9 cellular contexts compared by ENCODE assay signal in genomic region chr10:93437000-93437945, GRCh38. TPM values are rescaled to one million over a fixed set of nuclear protein-coding genes. Genes with fewer than 3 reads are reported as not detected.
A peak's percentile ranks its signal among the peaks of the same experiment; 100 is the strongest.
DNase-seq lines count a peak whose midpoint lies in the region; ATAC-seq, FAIRE-seq and TF ChIP-seq lines count a peak whose summit lies in the region.
"Had no signal": no experiment of that assay in that cellular context is flagged by ENCODE, and none has a peak within 500 bp of the region (broad histone marks: within the 10 kb centered on the region; RNA-seq: fewer than 3 reads in every experiment).

No MANE protein-coding gene starts in this region.

- ATAC-seq in natural killer cell treated with Interleukin-12 subunit alpha and Interleukin-12 subunit beta and Interleukin-15 and Interleukin-18, amount 100 ng/mL, for 72 hours: peak; percentile 33 to 44
- ATAC-seq in natural killer cell (no peak), GM19455 (IDR thresholded peaks at IDR 0.05; ENCODE audit: unreplicated experiment) (no peak), HG02571 (IDR thresholded peaks at IDR 0.05; ENCODE audit: unreplicated experiment) (no peak)

- no peaks in the 10 kb centered on the region for H3K4me1 Mint-ChIP-seq in natural killer cell treated with Interleukin-12 subunit alpha and Interleukin-12 subunit beta and Interleukin-15 and Interleukin-18, amount 100 ng/mL, for 72 hours (ENCODE audit: low read depth in 2 of 2)
- no peaks in the 10 kb centered on the region for H3K4me1 Mint-ChIP-seq in natural killer cell

- dilution Hi-C loops in keratinocyte (cut with MboI; ENCODE audit: extremely low pct_ligation_motif_present, low sequenced_read_pairs): no loop called here

- H3K27me3 ChIP-seq in bronchial epithelial cell (ENCODE audit: control insufficient read depth, insufficient read depth, low read length) (no peaks in the 10 kb centered on the region), keratinocyte (ENCODE audit: control insufficient read depth, extremely low read depth, insufficient read depth, low read length) (no peaks in the 10 kb centered on the region), spleen (replicated peaks in 1 of 7) (no peaks in the 10 kb centered on the region)
- H3K27me3 ChIP-seq: BLaER1 had no signal

- peaks cover 70% of the 10 kb centered on the region for H3K4me1 ChIP-seq in keratinocyte (ENCODE audit: control insufficient read depth, extremely low read depth, insufficient read depth, low read length)
- H3K4me1 ChIP-seq in spleen: peaks cover 0 to 57% (median 16%) of the 10 kb centered on the region in 6 donors

- H4K20me1 ChIP-seq in keratinocyte (ENCODE audit: control insufficient read depth, extremely low read depth, insufficient read depth, low read length): no peaks in the 10 kb centered on the region
- H4K20me1 ChIP-seq: BLaER1 had no signal

- no peak overlapping the region for H3K27ac Mint-ChIP-seq in natural killer cell treated with Interleukin-12 subunit alpha and Interleukin-12 subunit beta and Interleukin-15 and Interleukin-18, amount 100 ng/mL, for 72 hours
- H3K27ac Mint-ChIP-seq in natural killer cell: no peak overlapping the region

- 52 to 72% (median 58%) methylated on average over 16 to 18 of the region's 18 CpGs for WGBS in spleen, 5 donors

- DNase-seq in natural killer cell treated with Interleukin-12 subunit alpha and Interleukin-12 subunit beta and Interleukin-15 and Interleukin-18, amount 100 ng/mL, for 72 hours (ENCODE audit: low spot score): no peak
- DNase-seq in natural killer cell (no peak), bronchial epithelial cell (ENCODE audit: low read depth) (peak; percentile 97), keratinocyte (ENCODE audit: low read depth, low spot score) (no peak), spleen (no peak), NCI-H1930 (lab: John Stamatoyannopoulos, UW) (no peak)

- no peaks in the 10 kb centered on the region for H3K9me3 Mint-ChIP-seq in natural killer cell treated with Interleukin-12 subunit alpha and Interleukin-12 subunit beta and Interleukin-15 and Interleukin-18, amount 100 ng/mL, for 72 hours
- H3K9me3 Mint-ChIP-seq in natural killer cell: no peaks in the 10 kb centered on the region

- H3K27me3 Mint-ChIP-seq in natural killer cell treated with Interleukin-12 subunit alpha and Interleukin-12 subunit beta and Interleukin-15 and Interleukin-18, amount 100 ng/mL, for 72 hours: peaks cover 11 to 15% of the 10 kb centered on the region in 2 donors
- peaks cover 0 to 10% of the 10 kb centered on the region in 2 donors for H3K27me3 Mint-ChIP-seq in natural killer cell (ENCODE audit: low read depth in 2 of 2)

- H3K9ac ChIP-seq in keratinocyte (ENCODE audit: control insufficient read depth, extremely low read depth, insufficient read depth, low read length): peak overlapping the region; percentile 84
- H3K9ac ChIP-seq: BLaER1 had no signal

- H3K36me3 Mint-ChIP-seq in natural killer cell treated with Interleukin-12 subunit alpha and Interleukin-12 subunit beta and Interleukin-15 and Interleukin-18, amount 100 ng/mL, for 72 hours: no peaks in the 10 kb centered on the region
- H3K36me3 Mint-ChIP-seq in natural killer cell: no peaks in the 10 kb centered on the region

- H3K27ac ChIP-seq in keratinocyte (ENCODE audit: control insufficient read depth, insufficient read depth, low read length): peak overlapping the region; percentile 97
- peak overlapping the region; percentile 60 to 87 (median 83) for H3K27ac ChIP-seq in spleen
- H3K27ac ChIP-seq: BLaER1 had no signal

- no peak for TF ChIP-seq POLR2A in spleen (IDR thresholded peaks at IDR 0.05)

- H3K9me1 ChIP-seq in keratinocyte (ENCODE audit: control insufficient read depth, extremely low read depth, insufficient read depth, low read length): no peaks in the 10 kb centered on the region

- no peak overlapping the region for H3K4me3 Mint-ChIP-seq in natural killer cell treated with Interleukin-12 subunit alpha and Interleukin-12 subunit beta and Interleukin-15 and Interleukin-18, amount 100 ng/mL, for 72 hours
- H3K4me3 Mint-ChIP-seq in natural killer cell: no peak overlapping the region

- peak overlapping the region; percentile 71 for H3K4me2 ChIP-seq in keratinocyte (ENCODE audit: control insufficient read depth, extremely low read depth, insufficient read depth, low read depth, low read length)
- H3K4me2 ChIP-seq: BLaER1 had no signal

- H3K9me3 ChIP-seq in keratinocyte (ENCODE audit: control insufficient read depth, low read depth, low read length) (no peaks in the 10 kb centered on the region), spleen (no peaks in the 10 kb centered on the region)
- H3K9me3 ChIP-seq: BLaER1 had no signal

- H3K79me2 ChIP-seq in keratinocyte (ENCODE audit: control insufficient read depth, insufficient read depth, low read length): peaks cover 63% of the 10 kb centered on the region

- TF ChIP-seq CTCF in natural killer cell (IDR thresholded peaks at IDR 0.05) (no peak), bronchial epithelial cell (IDR thresholded peaks at IDR 0.05; ENCODE audit: insufficient read depth, low read length, severe bottlenecking) (no peak), keratinocyte (optimal IDR thresholded peaks at IDR 0.05 in 1 of 3, IDR thresholded peaks at IDR 0.05 in 1 of 3, conservative IDR thresholded peaks at IDR 0.05 in 1 of 3; ENCODE audit: extremely low read depth in 1 of 3, insufficient read depth in 2 of 3, low read length in 3 of 3) (no peak), spleen (IDR thresholded peaks at IDR 0.05 in 8 of 11, conservative IDR thresholded peaks at IDR 0.05 in 3 of 11) (no peak)

- H3K4me3 ChIP-seq in bronchial epithelial cell (ENCODE audit: low read depth, low read length) (no peak overlapping the region), keratinocyte (ENCODE audit: control insufficient read depth in 2 of 3, extremely low read depth in 1 of 3, insufficient read depth in 2 of 3, low read depth in 1 of 3, low read length in 3 of 3) (peak overlapping the region in 1 of 3 experiments; percentile 36), spleen (no peak overlapping the region)
- H3K4me3 ChIP-seq: BLaER1 had no signal

- no peaks in the 10 kb centered on the region for H3K36me3 ChIP-seq in bronchial epithelial cell (ENCODE audit: control insufficient read depth, insufficient read depth, low read length)
- H3K36me3 ChIP-seq in keratinocyte (ENCODE audit: control insufficient read depth in 2 of 2, extremely low read depth in 1 of 2, insufficient read depth in 2 of 2, low read length in 2 of 2): peaks cover 6 to 7% of the 10 kb centered on the region in 2 experiments
- no peaks in the 10 kb centered on the region for H3K36me3 ChIP-seq in spleen
- H3K36me3 ChIP-seq: BLaER1 had no signal

- FAIRE-seq in bronchial epithelial cell (lab: Jason Lieb, UNC) (peak; percentile 60), keratinocyte (lab: Jason Lieb, UNC) (peak; percentile 83)

- no peak overlapping the region for H2AFZ ChIP-seq in keratinocyte (ENCODE audit: control insufficient read depth, low read length)

- intact Hi-C loops in natural killer cell (cut with micrococcal nuclease) (no loop called here), spleen (cut with DNase I; ENCODE audit: low total_unique reads) (no loop called here)

RNA-seq across cellular contexts. Expression of gene MYOF, which starts 44.9 kb away (rescaled TPM):
- 10 to 100 TPM in 1 of 2 donors, under 1 TPM in 1; 0.57 to 15.8 TPM for total RNA-seq in natural killer cell treated with Interleukin-12 subunit alpha and Interleukin-12 subunit beta and Interleukin-15 and Interleukin-18, amount 100 ng/mL, for 72 hours
- total RNA-seq in natural killer cell (1 to 10 TPM; 2.0 to 9.7 (median 2.9) TPM), bronchial epithelial cell (108 and 133 TPM in 2 replicates), spleen (10 to 100 TPM; 15.1 to 50.8 (median 26.8) TPM)
- polyA plus RNA-seq in keratinocyte (174 to 276 TPM (median 232 TPM) in 3 replicates), spleen (1 to 10 TPM; 1.5 to 6.0 (median 3.0) TPM)
- 146 TPM for polyA plus RNA-seq in keratinocyte (2011; ENCODE audit: low read depth)
- 192 and 235 TPM in 2 replicates for polyA plus RNA-seq in keratinocyte (2011; cell fraction: cytosol; rRNA removed)
- polyA plus RNA-seq in keratinocyte (2011; cell fraction: nucleus; rRNA removed): 583 and 631 TPM in 2 replicates
- 83.5 and 285 TPM in 2 replicates for polyA plus RNA-seq in keratinocyte (2012; ENCODE audit: low replicate concordance)
- polyA minus RNA-seq in keratinocyte: 141 to 248 TPM (median 172 TPM) in 3 replicates
- polyA minus RNA-seq in keratinocyte (2011; cell fraction: cytosol; rRNA and poly(A)+ RNA removed): 189 TPM
- polyA minus RNA-seq in keratinocyte (2011; cell fraction: nucleus; rRNA and poly(A)+ RNA removed): 354 and 681 TPM in 2 replicates

RNA-seq across cellular contexts. Expression of gene CEP55, which starts 59.1 kb away (rescaled TPM):
- total RNA-seq in natural killer cell treated with Interleukin-12 subunit alpha and Interleukin-12 subunit beta and Interleukin-15 and Interleukin-18, amount 100 ng/mL, for 72 hours: 10 to 100 TPM; 23.7 to 45.7 TPM
- total RNA-seq in natural killer cell: under 1 TPM; 0.35 to 0.85 (median 0.50) TPM
- 0.53 and 2.0 TPM in 2 replicates for total RNA-seq in bronchial epithelial cell
- 3.2 to 25.4 TPM (median 17.7 TPM) in 3 replicates for polyA plus RNA-seq in keratinocyte
- polyA plus RNA-seq in keratinocyte (2011; ENCODE audit: low read depth): 0.46 TPM
- 4.9 and 10.4 TPM in 2 replicates for polyA plus RNA-seq in keratinocyte (2011; cell fraction: cytosol; rRNA removed)
- 2.4 and 3.3 TPM in 2 replicates for polyA plus RNA-seq in keratinocyte (2011; cell fraction: nucleus; rRNA removed)
- 0.21 and 17.6 TPM in 2 replicates for polyA plus RNA-seq in keratinocyte (2012; ENCODE audit: low replicate concordance)
- 1.4 to 9.8 TPM (median 1.9 TPM) in 3 replicates for polyA minus RNA-seq in keratinocyte
- polyA minus RNA-seq in keratinocyte (2011; cell fraction: cytosol; rRNA and poly(A)+ RNA removed): 2.1 TPM
- polyA minus RNA-seq in keratinocyte (2011; cell fraction: nucleus; rRNA and poly(A)+ RNA removed): 0.95 and 2.1 TPM in 2 replicates
- 1 to 10 TPM in 6 of 7 donors, under 1 TPM in 1; 0.95 to 6.6 (median 2.8) TPM for total RNA-seq in spleen
- polyA plus RNA-seq in spleen: 1 to 10 TPM; 1.0 to 6.1 (median 4.2) TPM

Comparison
In these comparisons a context has a peak if more than half of its experiments do, and no peak if none do; other contexts are left out.
1. ATAC-seq: peak in natural killer cell treated with Interleukin-12 subunit alpha and Interleukin-12 subunit beta and Interleukin-15 and Interleukin-18, amount 100 ng/mL, for 72 hours (2 of 2); none in natural killer cell (0 of 3), GM19455 (single experiment) and HG02571 (single experiment).